8 cellular contexts compared by ENCODE assay signal in the genomic region with DNA sequence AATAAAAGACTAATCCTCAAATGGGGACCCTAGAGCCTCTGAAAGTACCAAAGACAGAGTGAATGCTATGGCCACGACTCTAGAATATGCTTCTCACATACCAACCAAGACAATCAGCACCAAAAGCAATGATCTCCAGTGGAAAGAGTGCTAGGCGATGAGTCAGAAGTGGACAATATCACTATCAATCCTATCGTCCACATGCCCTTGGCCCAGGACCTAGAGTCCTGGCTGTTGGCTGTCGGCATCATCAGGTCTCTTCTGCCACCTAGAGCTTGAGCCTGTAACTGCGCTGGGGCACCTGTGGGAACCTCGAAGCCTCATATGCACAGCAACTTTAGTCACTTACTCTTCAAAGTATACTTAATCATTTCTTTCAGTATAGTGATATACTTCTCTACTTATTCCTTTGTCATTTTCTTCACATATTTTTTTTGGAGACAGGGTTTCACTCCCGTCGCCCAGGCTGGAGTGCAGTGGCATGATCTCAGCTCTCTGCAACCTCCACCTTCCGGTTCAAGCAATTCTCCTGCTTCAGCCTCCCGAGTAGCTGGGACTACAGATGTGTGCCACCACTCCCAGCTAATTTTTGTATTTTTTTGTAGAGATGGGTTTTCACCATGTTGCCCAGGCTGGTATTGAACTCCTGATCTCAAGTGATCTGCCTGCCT. TPM values are rescaled to one million over a fixed set of nuclear protein-coding genes. Genes with fewer than 3 reads are reported as not detected.
DNase-seq lines count a peak whose midpoint lies in the region; ATAC-seq and TF ChIP-seq lines count a peak whose summit lies in the region.

No MANE protein-coding gene starts in this region.

- H4K20me1 ChIP-seq in GM23338 (replicated peaks; ENCODE audit: insufficient read depth) = no peaks in the 10 kb centered on the region; the same call in 1 of the 2 replicates

- H3K36me3 ChIP-seq in GM23338 (ENCODE audit: insufficient read depth) = peaks cover 44% of the 10 kb centered on the region
- H3K36me3 ChIP-seq in Peyer's patch = peaks cover 0 to 80% (median 0%) of the 10 kb centered on the region in 3 donors
- H3K36me3 ChIP-seq in adipocyte (ENCODE audit: control insufficient read depth, insufficient read depth, low read length, severe bottlenecking) = peaks cover 82% of the 10 kb centered on the region
- H3K36me3 ChIP-seq in left ventricle myocardium inferior = peaks cover 83% of the 10 kb centered on the region

- H3K4me3 Mint-ChIP-seq in GM23338 = no peak overlapping the region

- DNase-seq in AG08395 (ENCODE audit: low spot score) (peak; percentile 88), GM23338 (ENCODE audit: low spot score) (peak; percentile 63), Peyer's patch (peak in 2 of 3 donors; percentile 75 to 79), adipocyte (ENCODE audit: low read depth) (peak; percentile 75), left ventricle myocardium inferior (peak; percentile 47), skeletal muscle cell (ENCODE audit: low read depth) (peak; percentile 28)

- TF ChIP-seq CTCF in GM23338 (conservative IDR thresholded peaks at IDR 0.05; ENCODE audit: low read depth in 2 of 2) = peak; percentile 65 to 82
- TF ChIP-seq CTCF in Peyer's patch (IDR thresholded peaks at IDR 0.05) = peak in 4 of 6 experiments; percentile 55 to 89 (median 88)
- peak; percentile 87 for TF ChIP-seq CTCF in left ventricle myocardium inferior (IDR thresholded peaks at IDR 0.05; ENCODE audit: borderline replicate concordance)

- H3K4me3 ChIP-seq in GM23338 (no peak overlapping the region), Peyer's patch (no peak overlapping the region), adipocyte (ENCODE audit: low read length) (no peak overlapping the region), left ventricle myocardium inferior (no peak overlapping the region), skeletal muscle cell (ENCODE audit: low read depth, low read length) (no peak overlapping the region)

- H3K9me3 ChIP-seq in Peyer's patch = no peaks in the 10 kb centered on the region
- H3K9me3 ChIP-seq in adipocyte (ENCODE audit: control insufficient read depth, low read length) = no peaks in the 10 kb centered on the region
- no peaks in the 10 kb centered on the region for H3K9me3 ChIP-seq in left ventricle myocardium inferior (replicated peaks)

- H3K27me3 ChIP-seq in GM23338 (ENCODE audit: insufficient read depth) = no peaks in the 10 kb centered on the region
- H3K27me3 ChIP-seq in Peyer's patch = no peaks in the 10 kb centered on the region
- H3K27me3 ChIP-seq in adipocyte (replicated peaks; ENCODE audit: control insufficient read depth, insufficient read depth, low read length) = no peaks in the 10 kb centered on the region
- H3K27me3 ChIP-seq in left ventricle myocardium inferior (ENCODE audit: low read depth) = no peaks in the 10 kb centered on the region

- H3K9ac ChIP-seq in adipocyte (ENCODE audit: low read length) = no peak overlapping the region

- H3F3A ChIP-seq in GM23338 (replicated peaks; ENCODE audit: low read depth) = no peaks in the 10 kb centered on the region

- no peak for TF ChIP-seq POLR2A in Peyer's patch (IDR thresholded peaks at IDR 0.05)

- H3K27me3 Mint-ChIP-seq in GM23338 (ENCODE audit: insufficient read depth, low read depth, poor library complexity) = no peaks in the 10 kb centered on the region

- no peaks in the 10 kb centered on the region for H3K4me1 ChIP-seq in GM23338 (ENCODE audit: insufficient read depth)
- no peaks in the 10 kb centered on the region for H3K4me1 ChIP-seq in Peyer's patch
- no peaks in the 10 kb centered on the region for H3K4me1 ChIP-seq in adipocyte (ENCODE audit: control insufficient read depth, insufficient read depth, low read length)
- no peaks in the 10 kb centered on the region for H3K4me1 ChIP-seq in left ventricle myocardium inferior

- H3K9me3 Mint-ChIP-seq in GM23338 = no peaks in the 10 kb centered on the region

- H3K36me3 Mint-ChIP-seq in GM23338 (ENCODE audit: low read depth) = peaks cover 40% of the 10 kb centered on the region

- intact Hi-C loops in left ventricle myocardium inferior (cut with micrococcal nuclease) = loop anchor here (10.0 kb wide), 1 partner anchor 215 kb away; a partner anchor contains a TSS

- H3K27ac ChIP-seq in GM23338 (ENCODE audit: low read depth) (no peak overlapping the region), Peyer's patch (no peak overlapping the region), left ventricle myocardium inferior (replicated peaks) (no peak overlapping the region)

- peak; percentile 85 for ATAC-seq in GM23338
- ATAC-seq in HG03442 (IDR thresholded peaks at IDR 0.05; ENCODE audit: unreplicated experiment) = no peak
- ATAC-seq in GM18498 (IDR thresholded peaks at IDR 0.05; ENCODE audit: unreplicated experiment) = no peak

- H2AFZ ChIP-seq in GM23338 = no peak overlapping the region

- no peak overlapping the region for H3K27ac Mint-ChIP-seq in GM23338

- no peak overlapping the region for H3K4me2 ChIP-seq in GM23338

- no peaks in the 10 kb centered on the region for H3K4me1 Mint-ChIP-seq in GM23338

- no peaks in the 10 kb centered on the region for H3K79me2 ChIP-seq in GM23338 (replicated peaks; ENCODE audit: insufficient read depth)

- H3K9me2 ChIP-seq in GM23338 (ENCODE audit: insufficient read depth) = no peaks in the 10 kb centered on the region

TF ChIP-seq in GM23338, 12 proteins besides CTCF, POLR2A, EP300 and RAD21:
- TF ChIP-seq EZH2 (IDR thresholded peaks at IDR 0.05; ENCODE audit: low read depth, unreplicated experiment) = no peak
- TF ChIP-seq, protein P1, sequence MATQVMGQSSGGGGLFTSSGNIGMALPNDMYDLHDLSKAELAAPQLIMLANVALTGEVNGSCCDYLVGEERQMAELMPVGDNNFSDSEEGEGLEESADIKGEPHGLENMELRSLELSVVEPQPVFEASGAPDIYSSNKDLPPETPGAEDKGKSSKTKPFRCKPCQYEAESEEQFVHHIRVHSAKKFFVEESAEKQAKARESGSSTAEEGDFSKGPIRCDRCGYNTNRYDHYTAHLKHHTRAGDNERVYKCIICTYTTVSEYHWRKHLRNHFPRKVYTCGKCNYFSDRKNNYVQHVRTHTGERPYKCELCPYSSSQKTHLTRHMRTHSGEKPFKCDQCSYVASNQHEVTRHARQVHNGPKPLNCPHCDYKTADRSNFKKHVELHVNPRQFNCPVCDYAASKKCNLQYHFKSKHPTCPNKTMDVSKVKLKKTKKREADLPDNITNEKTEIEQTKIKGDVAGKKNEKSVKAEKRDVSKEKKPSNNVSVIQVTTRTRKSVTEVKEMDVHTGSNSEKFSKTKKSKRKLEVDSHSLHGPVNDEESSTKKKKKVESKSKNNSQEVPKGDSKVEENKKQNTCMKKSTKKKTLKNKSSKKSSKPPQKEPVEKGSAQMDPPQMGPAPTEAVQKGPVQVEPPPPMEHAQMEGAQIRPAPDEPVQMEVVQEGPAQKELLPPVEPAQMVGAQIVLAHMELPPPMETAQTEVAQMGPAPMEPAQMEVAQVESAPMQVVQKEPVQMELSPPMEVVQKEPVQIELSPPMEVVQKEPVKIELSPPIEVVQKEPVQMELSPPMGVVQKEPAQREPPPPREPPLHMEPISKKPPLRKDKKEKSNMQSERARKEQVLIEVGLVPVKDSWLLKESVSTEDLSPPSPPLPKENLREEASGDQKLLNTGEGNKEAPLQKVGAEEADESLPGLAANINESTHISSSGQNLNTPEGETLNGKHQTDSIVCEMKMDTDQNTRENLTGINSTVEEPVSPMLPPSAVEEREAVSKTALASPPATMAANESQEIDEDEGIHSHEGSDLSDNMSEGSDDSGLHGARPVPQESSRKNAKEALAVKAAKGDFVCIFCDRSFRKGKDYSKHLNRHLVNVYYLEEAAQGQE (IDR thresholded peaks at IDR 0.05; ENCODE audit: unreplicated experiment) = no peak
- TF ChIP-seq CREB1 (CRISPR knock-in tag; IDR thresholded peaks at IDR 0.05; ENCODE audit: low read depth) = no peak
- TF ChIP-seq ZNF331 (CRISPR knock-in tag; IDR thresholded peaks at IDR 0.05; ENCODE audit: low read depth) = no peak
- no peak for TF ChIP-seq JUNB (IDR thresholded peaks at IDR 0.05; ENCODE audit: unreplicated experiment)
- no peak for TF ChIP-seq EZH2phosphoT487 (IDR thresholded peaks at IDR 0.05; ENCODE audit: unreplicated experiment)

RNA-seq across cellular contexts. Expression of a gene that starts 29.7 kb away (rescaled TPM):
- total RNA-seq in GM23338 (2014; rRNA removed; shearing (Covaris generic)) = 41.2 and 48.8 TPM in 2 replicates
- 19.5 and 30.6 TPM in 2 replicates for polyA plus RNA-seq in GM23338 (2016; fragmentation: Nextera tagmentation; extraction: Ambion mirVana)
- total RNA-seq in Peyer's patch = 10 to 100 TPM; 14.4 to 29.7 (median 16.1) TPM
- 17.2 TPM for total RNA-seq in left ventricle myocardium inferior

Comparison
In these comparisons a context has a peak if more than half of its experiments do, and no peak if none do; other contexts are left out.
1. DNase-seq: peak in every context shown above with its lines; median percentile 88 in AG08395; 77 in Peyer's patch; 75 in adipocyte; 63 in GM23338; 47 in left ventricle myocardium inferior; 28 in skeletal muscle cell.